In genomic region chr11:82901165-82901938, GRCh38 we compare ENCODE assay signal across 8 cellular contexts. TPM values are rescaled to one million over a fixed set of nuclear protein-coding genes. Genes with fewer than 3 reads are reported as not detected.
DNase-seq lines count a peak whose midpoint lies in the region; ATAC-seq and TF ChIP-seq lines count a peak whose summit lies in the region.

TSS of gene DDIAS (plus strand) at chr11:82901736. CDS start at chr11:82914739, 13,003 bp downstream.

- no peaks in the 10 kb centered on the region for H3K27me3 ChIP-seq in HUES64 (ENCODE audit: insufficient read depth, low read length)
- H3K27me3 ChIP-seq in OCI-LY3 (ENCODE audit: low read depth, low read length), result no peaks in the 10 kb centered on the region

- H3K9me3 Mint-ChIP-seq in endothelial cell (ENCODE audit: unreplicated experiment) (no peaks in the 10 kb centered on the region), mesothelial cell of epicardium (no peaks in the 10 kb centered on the region)

- peak within 1 kb of the TSS; percentile 72 for H2AFZ ChIP-seq in OCI-LY3 (ENCODE audit: low read depth, low read length)

- 0 out of 2 replicates have a peak, but pooled peaks cover 4% of the 10 kb centered on the region for H4K20me1 ChIP-seq in OCI-LY3 (ENCODE audit: insufficient read depth, low read length)

- H3K36me3 ChIP-seq in HUES64 (ENCODE audit: insufficient read depth, low read length) (no peaks in the 10 kb centered on the region), OCI-LY3 (replicated peaks; ENCODE audit: low read depth, low read length) (peaks cover 4% of the 10 kb centered on the region)

- peak within 1 kb of the TSS; percentile 77 for H3K27ac ChIP-seq in HUES64 (ENCODE audit: low read depth, low read length)
- H3K27ac ChIP-seq in OCI-LY3 (ENCODE audit: low read length), result peak within 1 kb of the TSS; percentile 70

- H3K36me3 Mint-ChIP-seq in endothelial cell (ENCODE audit: low read depth, unreplicated experiment) (peaks cover 7% of the 10 kb centered on the region), mesothelial cell of epicardium (no peaks in the 10 kb centered on the region)

- no peak for TF ChIP-seq CTCF in OCI-LY3 (IDR thresholded peaks at IDR 0.05; ENCODE audit: low read depth, low read length)
- TF ChIP-seq CTCF in endothelial cell (IDR thresholded peaks at IDR 0.05; ENCODE audit: unreplicated experiment), result no peak
- no peak for TF ChIP-seq CTCF in mesothelial cell of epicardium (IDR thresholded peaks at IDR 0.05; ENCODE audit: unreplicated experiment)

- H3K4me3 Mint-ChIP-seq in endothelial cell (ENCODE audit: unreplicated experiment) (peak within 1 kb of the TSS; percentile 100), mesothelial cell of epicardium (peak within 1 kb of the TSS; percentile 96)

- H3K4me1 ChIP-seq in HUES64 (ENCODE audit: insufficient read depth, low read length) (peaks cover 12% of the 10 kb centered on the region), OCI-LY3 (ENCODE audit: low read length) (peaks cover 39% of the 10 kb centered on the region)

- in situ Hi-C loops in Caki2 (cut with HindIII; ENCODE audit: low pct_unique_long_range_greater_than_20kb, low sequenced_read_pairs), result no loop called here

- H3K4me1 Mint-ChIP-seq in endothelial cell (ENCODE audit: unreplicated experiment) (peaks cover 43% of the 10 kb centered on the region), mesothelial cell of epicardium (peaks cover 29% of the 10 kb centered on the region)

- peaks cover 8% of the 10 kb centered on the region for H3K27me3 Mint-ChIP-seq in endothelial cell (ENCODE audit: unreplicated experiment)
- no peaks in the 10 kb centered on the region for H3K27me3 Mint-ChIP-seq in mesothelial cell of epicardium (ENCODE audit: low read depth)

- ATAC-seq in GM21447 (IDR thresholded peaks at IDR 0.05; ENCODE audit: unreplicated experiment), result peak; percentile 67

- peak within 1 kb of the TSS; percentile 86 for H3K4me2 ChIP-seq in OCI-LY3 (ENCODE audit: low read length)

- H3K27ac Mint-ChIP-seq in endothelial cell (ENCODE audit: unreplicated experiment) (peak within 1 kb of the TSS; percentile 95), mesothelial cell of epicardium (peak within 1 kb of the TSS; percentile 97)

- H3K79me2 ChIP-seq in OCI-LY3 (ENCODE audit: low read length), result peaks cover 74% of the 10 kb centered on the region

- DNase-seq in Caki2 (ENCODE audit: low read depth) (peak; percentile 88), endothelial cell (ENCODE audit: low spot score) (peak; percentile 91), mesothelial cell of epicardium (ENCODE audit: low spot score in 2 of 2, unreplicated experiment in 2 of 2) (peak; percentile 83 to 84)
- peak; percentile 91 for DNase-seq in activated CD8-positive, alpha-beta memory T cell treated with anti-CD3 and anti-CD28 coated beads, Interleukin-2, amount 50 U/mL, for 48 hours
- peak; percentile 90 to 91 for DNase-seq in stimulated activated CD8-positive, alpha-beta memory T cell treated with anti-CD3 and anti-CD28 coated beads, Interleukin-15, amount 100 ng/mL, for 48 hours (ENCODE audit: low read depth in 2 of 2)

- no peaks in the 10 kb centered on the region for H3K9me3 ChIP-seq in HUES64 (ENCODE audit: insufficient read depth, low read depth, low read length)
- no peaks in the 10 kb centered on the region for H3K9me3 ChIP-seq in OCI-LY3 (ENCODE audit: insufficient read depth, low read length)

- WGBS in HUES64, result under 1% methylated on average over 46 of the region's 49 CpGs

- H3K4me3 ChIP-seq in HUES64 (ENCODE audit: low read length), result peak within 1 kb of the TSS; percentile 90
- peak within 1 kb of the TSS; percentile 83 for H3K4me3 ChIP-seq in OCI-LY3 (ENCODE audit: low read length)

- H3K9ac ChIP-seq in HUES64 (ENCODE audit: low read depth, low read length) (peak within 1 kb of the TSS; percentile 79), OCI-LY3 (ENCODE audit: low read length) (peak within 1 kb of the TSS; percentile 69)

RNA-seq across cellular contexts. Expression of gene DDIAS, which starts in this region (rescaled TPM):
- 7.2 and 10.1 TPM in 2 replicates for total RNA-seq in Caki2 (2014; rRNA removed; shearing (Covaris generic); ENCODE audit: low replicate concordance)
- 26.9 TPM for polyA plus RNA-seq in HUES64 (2013, experiment 1 of 2)
- 22.5 TPM for polyA plus RNA-seq in HUES64 (2013, experiment 2 of 2)
- total RNA-seq in endothelial cell (ENCODE audit: unreplicated experiment) (11.2 TPM), mesothelial cell of epicardium (4.0 to 5.8 TPM (median 5.6 TPM) in 3 replicates)

Comparison
In these comparisons a context has a peak if more than half of its experiments do, and no peak if none do; other contexts are left out.
1. Peak in every context shown above with its lines: DNase-seq, ATAC-seq, H3K4me3 ChIP-seq and H3K27ac ChIP-seq.